25 cellular contexts compared by ENCODE assay signal in the genomic region with DNA sequence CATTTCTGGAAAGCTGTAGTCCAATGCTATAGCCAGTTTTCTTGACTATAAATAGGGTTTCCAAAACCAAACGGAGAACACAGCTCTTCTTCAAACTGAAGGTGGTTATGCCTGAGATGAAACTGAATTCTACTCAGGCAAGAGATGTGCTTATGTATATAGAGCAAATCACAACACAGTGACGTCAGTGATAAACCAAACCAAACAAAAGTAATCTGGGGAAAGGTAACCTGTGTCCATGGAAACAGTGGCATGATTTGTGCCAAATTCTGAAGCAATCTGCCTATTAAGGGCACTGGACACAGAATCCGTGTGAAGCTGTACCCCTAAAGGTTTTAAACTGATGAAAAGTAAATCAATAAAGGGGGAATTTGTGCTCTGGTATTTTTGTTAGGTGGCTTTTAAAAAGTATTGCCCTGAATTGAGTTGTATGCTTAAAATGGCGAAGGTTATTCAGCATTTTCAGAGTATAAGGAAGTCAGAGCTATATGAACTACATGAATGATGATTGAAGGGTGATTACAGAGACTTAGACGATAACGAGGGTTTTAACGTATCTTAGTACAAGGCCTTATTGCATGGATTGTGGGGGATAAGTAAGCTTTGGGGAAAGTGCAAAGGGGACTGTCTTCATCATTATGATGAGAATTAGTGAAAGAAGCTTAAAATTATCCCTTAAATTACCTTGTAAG. TPM values are rescaled to one million over a fixed set of nuclear protein-coding genes. Genes with fewer than 3 reads are reported as not detected.
DNase-seq lines count a peak whose midpoint lies in the region; ATAC-seq, FAIRE-seq and TF ChIP-seq lines count a peak whose summit lies in the region.
"Had no signal": no experiment of that assay in that cellular context is flagged by ENCODE, and none has a peak within 500 bp of the region (broad histone marks: within the 10 kb centered on the region; RNA-seq: fewer than 3 reads in every experiment).

No MANE protein-coding gene starts in this region.

- H3K27me3 ChIP-seq in HepG2 (ENCODE audit: control insufficient read depth in 1 of 2, insufficient read depth in 2 of 2, low read length in 2 of 2) (no peaks in the 10 kb centered on the region), right lobe of liver (no peaks in the 10 kb centered on the region), PC-9 (ENCODE audit: insufficient read depth, low read depth) (no peaks in the 10 kb centered on the region), upper lobe of right lung (no peaks in the 10 kb centered on the region)
- H3K27me3 ChIP-seq: BLaER1 treated with 17β-estradiol and CSF1 and Interleukin-3, amounts not matched to agents 10 nM and 100 nM; MG63 had no signal

- no peaks in the 10 kb centered on the region for H3K79me2 ChIP-seq in HepG2 (ENCODE audit: insufficient read depth, low read length)
- H3K79me2 ChIP-seq in PC-9 (ENCODE audit: low read depth), result no peaks in the 10 kb centered on the region

- CTCF ChIA-PET in HepG2 (lab: Yijun Ruan, JAX; ENCODE audit: low intra/inter-chr PET ratio, low total read pairs) (no interaction called here), PC-9 (lab: Charles Lee) (interaction anchor here (0.5 kb wide), 1 partner anchor 48 kb away, joined by 11 read pairs; no protein-coding TSS in a partner anchor)

- H3K9ac ChIP-seq in HepG2 (ENCODE audit: insufficient read depth, low read depth, low read length), result no peak overlapping the region
- H3K9ac ChIP-seq: BLaER1 treated with 17β-estradiol and CSF1 and Interleukin-3, amounts not matched to agents 10 nM and 100 nM had no signal

- WGBS in HepG2 (ENCODE audit: low lambda C conversion rate), result 8% methylated on average over 7 of the region's 7 CpGs
- 59% methylated on average over 7 of the region's 7 CpGs for WGBS in right lobe of liver (ENCODE audit: insufficient coverage, low coverage, low lambda C conversion rate, missing lambda C conversion rate)

- no peak for TF ChIP-seq POLR2A in HepG2 (IDR thresholded peaks at IDR 0.05; ENCODE audit: insufficient read depth in 1 of 2, low read depth in 2 of 2, low read length in 2 of 2)
- TF ChIP-seq POLR2A in right lobe of liver (IDR thresholded peaks at IDR 0.05), result no peak

- H2AFZ ChIP-seq in HepG2 (ENCODE audit: low read length) (no peak overlapping the region), PC-9 (peak overlapping the region; percentile 68; the same call in 1 of the 2 replicates)

- POLR2A ChIA-PET in HepG2 (lab: Yijun Ruan, JAX) (no interaction called here), PC-9 (lab: Charles Lee; ENCODE audit: unreplicated experiment) (no interaction called here)

- H3K36me3 ChIP-seq in HepG2 (replicated peaks in 1 of 2; ENCODE audit: control insufficient read depth in 1 of 2, insufficient read depth in 2 of 2, low read length in 2 of 2) (no peaks in the 10 kb centered on the region), right lobe of liver (no peaks in the 10 kb centered on the region), PC-9 (ENCODE audit: low read depth) (no peaks in the 10 kb centered on the region), mucosa of descending colon (ENCODE audit: low read depth) (no peaks in the 10 kb centered on the region), upper lobe of right lung (no peaks in the 10 kb centered on the region)
- H3K36me3 ChIP-seq: BLaER1 treated with 17β-estradiol and CSF1 and Interleukin-3, amounts not matched to agents 10 nM and 100 nM; MG63 had no signal

- H3K4me1 ChIP-seq in HepG2 (ENCODE audit: insufficient read depth, low read length) (no peaks in the 10 kb centered on the region), right lobe of liver (no peaks in the 10 kb centered on the region), PC-9 (replicated peaks; ENCODE audit: insufficient read depth) (peaks cover 11% of the 10 kb centered on the region; the same call in 1 of the 2 replicates), mucosa of descending colon (ENCODE audit: low read depth) (no peaks in the 10 kb centered on the region), upper lobe of right lung (no peaks in the 10 kb centered on the region)
- H3K4me1 ChIP-seq: BLaER1 treated with 17β-estradiol and CSF1 and Interleukin-3, amounts not matched to agents 10 nM and 100 nM had no signal

- FAIRE-seq in HepG2 (lab: Jason Lieb, UNC), result no peak
- FAIRE-seq: A549, GM19239, H54 had no signal

- TF ChIP-seq RAD21 in HepG2 (CRISPR knock-in tag; IDR thresholded peaks at IDR 0.05), result no peak

- ATAC-seq in HepG2 (no peak), right lobe of liver (no peak), mucosa of descending colon (peak; percentile 80), HG03457 (IDR thresholded peaks at IDR 0.05; ENCODE audit: unreplicated experiment) (no peak), upper lobe of right lung (no peak)
- ATAC-seq: A549, Panc1 had no signal

- in situ Hi-C loops in HepG2 (cut with HindIII; ENCODE audit: extremely low pct_ligation_motif_present, low pct_unique_long_range_greater_than_20kb), result no loop called here

- no peak overlapping the region for H3K4me2 ChIP-seq in HepG2 (ENCODE audit: low read depth, low read length)
- H3K4me2 ChIP-seq in PC-9, result 0 out of 2 replicates have a peak overlapping the region, but pooled peaks have one; percentile 28
- H3K4me2 ChIP-seq: A549; BLaER1 treated with 17β-estradiol and CSF1 and Interleukin-3, amounts not matched to agents 10 nM and 100 nM had no signal

- H3K4me3 ChIP-seq in HepG2 (replicated peaks in 1 of 3; ENCODE audit: insufficient read depth in 1 of 3, low read depth in 2 of 3, low read length in 3 of 3), result no peak overlapping the region
- no peak overlapping the region for H3K4me3 ChIP-seq in right lobe of liver
- H3K4me3 ChIP-seq in PC-9, result no peak overlapping the region
- H3K4me3 ChIP-seq in mucosa of descending colon, result no peak overlapping the region
- no peak overlapping the region for H3K4me3 ChIP-seq in upper lobe of right lung
- H3K4me3 ChIP-seq: A549; BLaER1 treated with 17β-estradiol and CSF1 and Interleukin-3, amounts not matched to agents 10 nM and 100 nM; MG63 had no signal

- TF ChIP-seq CTCF in HepG2 (CRISPR knock-in tag; IDR thresholded peaks at IDR 0.05) (no peak), right lobe of liver (IDR thresholded peaks at IDR 0.05) (no peak), PC-9 (conservative IDR thresholded peaks at IDR 0.05) (no peak), mucosa of descending colon (IDR thresholded peaks at IDR 0.05) (no peak), upper lobe of right lung (IDR thresholded peaks at IDR 0.05) (no peak)

- no peaks in the 10 kb centered on the region for H3F3A ChIP-seq in PC-9 (ENCODE audit: insufficient read depth, low read depth)

- H3K27ac ChIP-seq in HepG2 (ENCODE audit: extremely low read length, insufficient read depth, low read length) (no peak overlapping the region), right lobe of liver (no peak overlapping the region), PC-9 (no peak overlapping the region), upper lobe of right lung (no peak overlapping the region)
- H3K27ac ChIP-seq: A549; BLaER1 treated with 17β-estradiol and CSF1 and Interleukin-3, amounts not matched to agents 10 nM and 100 nM had no signal

- H3K9me3 ChIP-seq in HepG2 (ENCODE audit: low read length) (no peaks in the 10 kb centered on the region), right lobe of liver (no peaks in the 10 kb centered on the region), PC-9 (ENCODE audit: insufficient read depth, low read depth) (no peaks in the 10 kb centered on the region), mucosa of descending colon (no peaks in the 10 kb centered on the region), upper lobe of right lung (no peaks in the 10 kb centered on the region)
- H3K9me3 ChIP-seq: A549; BLaER1 treated with 17β-estradiol and CSF1 and Interleukin-3, amounts not matched to agents 10 nM and 100 nM; MG63 had no signal

- no peak for TF ChIP-seq EP300 in HepG2 (IDR thresholded peaks at IDR 0.05; ENCODE audit: low read depth in 2 of 2, low read length in 2 of 2)
- no peak for TF ChIP-seq EP300 in HepG2 (CRISPR knock-in tag; IDR thresholded peaks at IDR 0.05; ENCODE audit: borderline replicate concordance)

- H3K9me2 ChIP-seq in PC-9 (ENCODE audit: insufficient read depth), result no peaks in the 10 kb centered on the region

- H4K20me1 ChIP-seq in HepG2 (ENCODE audit: insufficient read depth, low read length) (no peaks in the 10 kb centered on the region), PC-9 (ENCODE audit: insufficient read depth) (no peaks in the 10 kb centered on the region)
- H4K20me1 ChIP-seq: BLaER1 treated with 17β-estradiol and CSF1 and Interleukin-3, amounts not matched to agents 10 nM and 100 nM had no signal

- BruUV-seq in HepG2 (replicated peaks; lab: Mats Ljungman, UMichigan) (no TSS peak), PC-9 (replicated peaks; lab: Mats Ljungman, UMichigan) (no TSS peak)

- intact Hi-C loops in HepG2 (cut with micrococcal nuclease; ENCODE audit: unreplicated experiment), result no loop called here
- intact Hi-C loops in right lobe of liver (cut with DNase I), result no loop called here
- intact Hi-C loops in PC-9 (cut with micrococcal nuclease; ENCODE audit: unreplicated experiment), result no loop called here
- intact Hi-C loops in mucosa of descending colon (cut with DNase I, micrococcal nuclease), result no loop called here
- intact Hi-C loops in upper lobe of right lung (cut with DNase I), result no loop called here

- DNase-seq in HepG2 (ENCODE audit: low spot score), result no peak
- no peak for DNase-seq in right lobe of liver
- DNase-seq in PC-9, result no peak
- DNase-seq in mucosa of descending colon, result peak in 1 of 3 donors; percentile 29
- DNase-seq in HuH-7.5 (ENCODE audit: low spot score), result no peak
- DNase-seq in upper lobe of right lung, result no peak
- DNase-seq: AML-193; CD4-positive, alpha-beta T cell; DMS 273 treated with DMSO at 0.1 percent for 48 hours; DND-41; KG1; MG63; NCI-H2029; NCI-H446 treated with DMSO at 0.1 percent for 48 hours; NCI-H526; NK-92 treated with Interleukin-12 subunit alpha and Interleukin-12 subunit beta, amount 100 ng/mL, for 24 hours; SHP77 treated with DMSO at 0.1 percent for 48 hours; T-helper 1 cell had no signal

RNA-seq across cellular contexts. Expression of gene NPY5R, which starts 38.6 kb away (rescaled TPM):
- total RNA-seq in HepG2 (2016; rRNA removed; fragmentation: Illumina TruSeq; extraction: Trizol), result not detected in 2 replicates
- total RNA-seq in HepG2 (2016; cell fraction: cytosol; rRNA removed; fragmentation: Illumina TruSeq; extraction: Trizol; ENCODE audit: low read depth), result not detected in 2 replicates
- total RNA-seq in HepG2 (2016; cell fraction: insoluble cytoplasmic fraction; rRNA removed; fragmentation: Illumina TruSeq; extraction: Trizol), result not detected in 2 replicates
- not detected in 2 replicates for total RNA-seq in HepG2 (2016; cell fraction: membrane; rRNA removed; fragmentation: Illumina TruSeq; extraction: Trizol)
- not detected in 2 replicates for total RNA-seq in HepG2 (2016; cell fraction: nucleus; rRNA removed; fragmentation: Illumina TruSeq; extraction: Trizol)
- polyA plus RNA-seq in HepG2 (2011; rRNA removed), result not detected in 2 replicates
- not detected in 2 replicates for polyA plus RNA-seq in HepG2 (2011; cell fraction: cytosol; rRNA removed)
- polyA plus RNA-seq in HepG2 (2011; cell fraction: nucleus; rRNA removed), result not detected in 2 replicates
- polyA plus RNA-seq in HepG2 (2012), result not detected in 2 replicates
- polyA plus RNA-seq in HepG2 (2016; cell fraction: cytosol; fragmentation: Illumina TruSeq; extraction: Trizol; ENCODE audit: low read depth), result not detected in 2 replicates
- not detected in 2 replicates for polyA plus RNA-seq in HepG2 (2016; cell fraction: insoluble cytoplasmic fraction; fragmentation: Illumina TruSeq; extraction: Trizol; ENCODE audit: low read depth)
- not detected in 2 replicates for polyA plus RNA-seq in HepG2 (2016; cell fraction: membrane; fragmentation: Illumina TruSeq; extraction: Trizol; ENCODE audit: low read depth)
- polyA plus RNA-seq in HepG2 (2016; cell fraction: nucleus; fragmentation: Illumina TruSeq; extraction: Trizol; ENCODE audit: insufficient read depth, low read depth), result not detected in 2 replicates
- not detected in 2 replicates for polyA minus RNA-seq in HepG2 (2011; rRNA and poly(A)+ RNA removed; ENCODE audit: low replicate concordance)
- polyA minus RNA-seq in HepG2 (2011; cell fraction: cytosol; rRNA and poly(A)+ RNA removed), result not detected in 2 replicates
- not detected in 2 replicates for polyA minus RNA-seq in HepG2 (2011; cell fraction: nucleus; rRNA and poly(A)+ RNA removed)
- under 1 TPM in 4 of 6 experiments, not detected in 2; 0.11 to 0.62 (median 0.21) TPM for total RNA-seq in right lobe of liver
- not detected in 2 replicates for total RNA-seq in PC-9 (2021)
- total RNA-seq in mucosa of descending colon, result 1 to 10 TPM in 1 of 3 donors, under 1 TPM in 2; 0.22 to 1.2 (median 0.25) TPM
- total RNA-seq in upper lobe of right lung, result 0.38 TPM
- total RNA-seq: CD4-positive, alpha-beta T cell; HT1080 had no signal

RNA-seq across cellular contexts. Expression of gene NPY1R, which starts 49.9 kb away (rescaled TPM):
- total RNA-seq in HepG2 (2016; rRNA removed; fragmentation: Illumina TruSeq; extraction: Trizol) (not detected in 2 replicates), right lobe of liver (1 to 10 TPM; 1.6 to 6.8 (median 5.6) TPM), PC-9 (2021) (0.41 TPM in 1 of 2 replicates, not detected in the other), mucosa of descending colon (10 to 100 TPM in 1 of 3 donors, 1 to 10 TPM in 2; 2.8 to 20.6 (median 5.5) TPM), upper lobe of right lung (4.6 TPM)
- total RNA-seq in HepG2 (2016; cell fraction: cytosol; rRNA removed; fragmentation: Illumina TruSeq; extraction: Trizol; ENCODE audit: low read depth), result not detected in 2 replicates
- total RNA-seq in HepG2 (2016; cell fraction: insoluble cytoplasmic fraction; rRNA removed; fragmentation: Illumina TruSeq; extraction: Trizol), result not detected in 2 replicates
- not detected in 2 replicates for total RNA-seq in HepG2 (2016; cell fraction: membrane; rRNA removed; fragmentation: Illumina TruSeq; extraction: Trizol)
- total RNA-seq in HepG2 (2016; cell fraction: nucleus; rRNA removed; fragmentation: Illumina TruSeq; extraction: Trizol), result not detected in 2 replicates
- polyA plus RNA-seq in HepG2 (2011; rRNA removed), result not detected in 2 replicates
- polyA plus RNA-seq in HepG2 (2011; cell fraction: cytosol; rRNA removed), result not detected in 2 replicates
- not detected in 2 replicates for polyA plus RNA-seq in HepG2 (2011; cell fraction: nucleus; rRNA removed)
- not detected in 2 replicates for polyA plus RNA-seq in HepG2 (2012)
- not detected in 2 replicates for polyA plus RNA-seq in HepG2 (2016; cell fraction: cytosol; fragmentation: Illumina TruSeq; extraction: Trizol; ENCODE audit: low read depth)
- not detected in 2 replicates for polyA plus RNA-seq in HepG2 (2016; cell fraction: insoluble cytoplasmic fraction; fragmentation: Illumina TruSeq; extraction: Trizol; ENCODE audit: low read depth)
- polyA plus RNA-seq in HepG2 (2016; cell fraction: membrane; fragmentation: Illumina TruSeq; extraction: Trizol; ENCODE audit: low read depth), result not detected in 2 replicates
- not detected in 2 replicates for polyA plus RNA-seq in HepG2 (2016; cell fraction: nucleus; fragmentation: Illumina TruSeq; extraction: Trizol; ENCODE audit: insufficient read depth, low read depth)
- polyA minus RNA-seq in HepG2 (2011; rRNA and poly(A)+ RNA removed; ENCODE audit: low replicate concordance), result not detected in 2 replicates
- not detected in 2 replicates for polyA minus RNA-seq in HepG2 (2011; cell fraction: cytosol; rRNA and poly(A)+ RNA removed)
- polyA minus RNA-seq in HepG2 (2011; cell fraction: nucleus; rRNA and poly(A)+ RNA removed), result not detected in 2 replicates
- total RNA-seq: CD4-positive, alpha-beta T cell had no signal
